Comparison of ENCODE assay signal across 17 cellular contexts in genomic region chr7:144820557-144820956, GRCh38. TPM values are rescaled to one million over a fixed set of nuclear protein-coding genes. Genes with fewer than 3 reads are reported as not detected.
DNase-seq lines count a peak whose midpoint lies in the region; ATAC-seq and TF ChIP-seq lines count a peak whose summit lies in the region.
"Had no signal": no experiment of that assay in that cellular context is flagged by ENCODE, and none has a peak within 500 bp of the region (broad histone marks: within the 10 kb centered on the region; RNA-seq: fewer than 3 reads in every experiment).

No MANE protein-coding gene starts in this region.

- H3K4me3 Mint-ChIP-seq in activated CD4-positive, alpha-beta T cell treated with anti-CD3 and anti-CD28 coated beads, Interleukin-2, amount 10 ng/mL, durations not matched to agents 24 days and 14 days = peak overlapping the region; percentile 46
- peak overlapping the region; percentile 9 for H3K4me3 Mint-ChIP-seq in activated T-helper 1 cell treated with anti-CD3 and anti-CD28 coated beads, Interleukin-12 subunit alpha, Interleukin-12 subunit beta, Interleukin-2, Interleukin-4 antibody, amounts not matched to agents 30 ng/mL and 10 ng/mL and 1 ng/mL, durations not matched to agents 14 hours and 24 hours and 36 hours

- no peak overlapping the region for H3K4me2 ChIP-seq in neural cell (ENCODE audit: low read length)
- H3K4me2 ChIP-seq: BLaER1 treated with 17β-estradiol and CSF1 and Interleukin-3, amounts not matched to agents 10 nM and 100 nM had no signal

- no peaks in the 10 kb centered on the region for H3K27me3 Mint-ChIP-seq in activated CD4-positive, alpha-beta T cell treated with anti-CD3 and anti-CD28 coated beads, Interleukin-2, amount 10 ng/mL, durations not matched to agents 24 days and 14 days
- H3K27me3 Mint-ChIP-seq in activated T-helper 1 cell treated with anti-CD3 and anti-CD28 coated beads, Interleukin-12 subunit alpha, Interleukin-12 subunit beta, Interleukin-2, Interleukin-4 antibody, amounts not matched to agents 30 ng/mL and 10 ng/mL and 1 ng/mL, durations not matched to agents 14 hours and 24 hours and 36 hours (ENCODE audit: insufficient read depth) = no peaks in the 10 kb centered on the region
- H3K27me3 Mint-ChIP-seq: IgD-negative memory B cell had no signal

- no peak for TF ChIP-seq CTCF in neural cell (IDR thresholded peaks at IDR 0.05; ENCODE audit: poor library complexity, severe bottlenecking)

- intact Hi-C loops in activated CD4-positive, alpha-beta T cell treated with anti-CD3 and anti-CD28 coated beads, Interleukin-2, amount 10 ng/mL, durations not matched to agents 24 days and 14 days (cut with micrococcal nuclease) = no loop called here
- intact Hi-C loops in activated T-helper 1 cell treated with anti-CD3 and anti-CD28 coated beads, Interleukin-12 subunit alpha, Interleukin-12 subunit beta, Interleukin-2, Interleukin-4 antibody, amounts not matched to agents 30 ng/mL and 10 ng/mL and 1 ng/mL, durations not matched to agents 14 hours and 24 hours and 36 hours (cut with micrococcal nuclease) = loop anchor here (5.0 kb wide), 1 partner anchor 918 kb away; the partner anchor contains the start of gene TCAF1

- no peak overlapping the region for H3K9ac ChIP-seq in neural cell (ENCODE audit: low read length)
- H3K9ac ChIP-seq: BLaER1 treated with 17β-estradiol and CSF1 and Interleukin-3, amounts not matched to agents 10 nM and 100 nM had no signal

- peak; percentile 17 for ATAC-seq in GM21723 (IDR thresholded peaks at IDR 0.05; ENCODE audit: unreplicated experiment)
- ATAC-seq in HG03039 (IDR thresholded peaks at IDR 0.05; ENCODE audit: unreplicated experiment) = no peak
- no peak for ATAC-seq in HG02970 (IDR thresholded peaks at IDR 0.05; ENCODE audit: low FRiP score, unreplicated experiment)

- no peak for TF ChIP-seq RAD21 in neural cell (conservative IDR thresholded peaks at IDR 0.05)

- no peaks in the 10 kb centered on the region for H4K20me1 ChIP-seq in neural cell (ENCODE audit: insufficient read depth)

- H3K27ac ChIP-seq in neural cell (ENCODE audit: low read length) = peak overlapping the region; percentile 35
- H3K27ac ChIP-seq: BLaER1 treated with 17β-estradiol and CSF1 and Interleukin-3, amounts not matched to agents 10 nM and 100 nM; SJSA1 had no signal

- H3K4me3 ChIP-seq in neural cell (ENCODE audit: low read length) = no peak overlapping the region
- H3K4me3 ChIP-seq: BLaER1 treated with 17β-estradiol and CSF1 and Interleukin-3, amounts not matched to agents 10 nM and 100 nM; SJSA1 had no signal

- no peaks in the 10 kb centered on the region for H3K79me2 ChIP-seq in neural cell (replicated peaks; ENCODE audit: insufficient read depth, low read length)

- no peaks in the 10 kb centered on the region for H3K9me2 ChIP-seq in neural cell (ENCODE audit: insufficient read depth, low read length)

- no peaks in the 10 kb centered on the region for H3K27me3 ChIP-seq in neural cell (ENCODE audit: insufficient read depth, low read depth, low read length)
- H3K27me3 ChIP-seq: BLaER1 treated with 17β-estradiol and CSF1 and Interleukin-3, amounts not matched to agents 10 nM and 100 nM; SJSA1 had no signal

- no peaks in the 10 kb centered on the region for H3K36me3 ChIP-seq in neural cell (ENCODE audit: insufficient read depth, low read length)
- H3K36me3 ChIP-seq: SJSA1 had no signal

- TF ChIP-seq EP300 in neural cell (conservative IDR thresholded peaks at IDR 0.05; ENCODE audit: poor library complexity, severe bottlenecking) = no peak

- H3K36me3 Mint-ChIP-seq in activated CD4-positive, alpha-beta T cell treated with anti-CD3 and anti-CD28 coated beads, Interleukin-2, amount 10 ng/mL, durations not matched to agents 24 days and 14 days (ENCODE audit: low read depth) = peaks cover 8% of the 10 kb centered on the region
- H3K36me3 Mint-ChIP-seq in activated T-helper 1 cell treated with anti-CD3 and anti-CD28 coated beads, Interleukin-12 subunit alpha, Interleukin-12 subunit beta, Interleukin-2, Interleukin-4 antibody, amounts not matched to agents 30 ng/mL and 10 ng/mL and 1 ng/mL, durations not matched to agents 14 hours and 24 hours and 36 hours (ENCODE audit: low read depth) = peaks cover 19% of the 10 kb centered on the region

- peak; percentile 69 for DNase-seq in activated CD4-positive, alpha-beta T cell treated with anti-CD3 and anti-CD28 coated beads, Interleukin-2, amount 10 ng/mL, durations not matched to agents 24 days and 14 days
- DNase-seq in activated CD4-positive, alpha-beta T cell treated with anti-CD3 and anti-CD28 coated beads for 48 hours = no peak
- DNase-seq in activated T-helper 1 cell treated with anti-CD3 and anti-CD28 coated beads, Interleukin-12 subunit alpha, Interleukin-12 subunit beta, Interleukin-2, Interleukin-4 antibody, amounts not matched to agents 30 ng/mL and 10 ng/mL and 1 ng/mL, durations not matched to agents 14 hours and 24 hours and 36 hours (ENCODE audit: low spot score) = no peak
- DNase-seq in SKM-1 treated with dmso at 0.1 percent for 144 hours (lab: John Stamatoyannopoulos, UW; ENCODE audit: unreplicated experiment) = no peak
- DNase-seq: 8988T, activated gamma-delta T cell, glutamatergic neuron, H7, mammary epithelial cell, NCI-H2081 treated with DMSO at 0.1 percent for 48 hours had no signal

- H3K9me3 ChIP-seq in neural cell (ENCODE audit: low read length) = no peaks in the 10 kb centered on the region
- H3K9me3 ChIP-seq: BLaER1 treated with 17β-estradiol and CSF1 and Interleukin-3, amounts not matched to agents 10 nM and 100 nM; SJSA1 had no signal

- H2AFZ ChIP-seq in neural cell (ENCODE audit: low read depth, low read length) = no peak overlapping the region

- peak overlapping the region; percentile 81 for H3K27ac Mint-ChIP-seq in activated CD4-positive, alpha-beta T cell treated with anti-CD3 and anti-CD28 coated beads, Interleukin-2, amount 10 ng/mL, durations not matched to agents 24 days and 14 days
- peak overlapping the region; percentile 59 for H3K27ac Mint-ChIP-seq in activated T-helper 1 cell treated with anti-CD3 and anti-CD28 coated beads, Interleukin-12 subunit alpha, Interleukin-12 subunit beta, Interleukin-2, Interleukin-4 antibody, amounts not matched to agents 30 ng/mL and 10 ng/mL and 1 ng/mL, durations not matched to agents 14 hours and 24 hours and 36 hours

- peaks cover 59% of the 10 kb centered on the region for H3K4me1 Mint-ChIP-seq in activated CD4-positive, alpha-beta T cell treated with anti-CD3 and anti-CD28 coated beads, Interleukin-2, amount 10 ng/mL, durations not matched to agents 24 days and 14 days
- H3K4me1 Mint-ChIP-seq in activated T-helper 1 cell treated with anti-CD3 and anti-CD28 coated beads, Interleukin-12 subunit alpha, Interleukin-12 subunit beta, Interleukin-2, Interleukin-4 antibody, amounts not matched to agents 30 ng/mL and 10 ng/mL and 1 ng/mL, durations not matched to agents 14 hours and 24 hours and 36 hours (ENCODE audit: low read depth) = peaks cover 70% of the 10 kb centered on the region

- no peaks in the 10 kb centered on the region for H3K9me3 Mint-ChIP-seq in activated CD4-positive, alpha-beta T cell treated with anti-CD3 and anti-CD28 coated beads, Interleukin-2, amount 10 ng/mL, durations not matched to agents 24 days and 14 days
- no peaks in the 10 kb centered on the region for H3K9me3 Mint-ChIP-seq in activated T-helper 1 cell treated with anti-CD3 and anti-CD28 coated beads, Interleukin-12 subunit alpha, Interleukin-12 subunit beta, Interleukin-2, Interleukin-4 antibody, amounts not matched to agents 30 ng/mL and 10 ng/mL and 1 ng/mL, durations not matched to agents 14 hours and 24 hours and 36 hours
- H3K9me3 Mint-ChIP-seq: IgD-negative memory B cell had no signal

- H3F3A ChIP-seq in neural cell (ENCODE audit: insufficient read depth, low read length, poor library complexity, severe bottlenecking) = no peaks in the 10 kb centered on the region

TF ChIP-seq in neural cell, 6 proteins besides CTCF, POLR2A, EP300 and RAD21:
- TF ChIP-seq EZH2 (IDR thresholded peaks at IDR 0.05; ENCODE audit: borderline replicate concordance, insufficient read depth, low read length, poor library complexity, severe bottlenecking) = no peak
- TF ChIP-seq TAF1 (IDR thresholded peaks at IDR 0.05; ENCODE audit: low read depth) = no peak
- TF ChIP-seq SMC3 (conservative IDR thresholded peaks at IDR 0.05; ENCODE audit: poor library complexity) = no peak
- TF ChIP-seq MXI1 (conservative IDR thresholded peaks at IDR 0.05; ENCODE audit: poor library complexity, severe bottlenecking) = no peak
- no peak for TF ChIP-seq POLR2AphosphoS5 (IDR thresholded peaks at IDR 0.05)
- no peak for TF ChIP-seq REST (IDR thresholded peaks at IDR 0.05; ENCODE audit: borderline replicate concordance)

RNA-seq across cellular contexts. Expression of gene TPK1, which starts 15.3 kb away (rescaled TPM):
- 13.1 and 13.2 TPM in 2 replicates for total RNA-seq in activated CD4-positive, alpha-beta T cell treated with anti-CD3 and anti-CD28 coated beads, Interleukin-2, amount 10 ng/mL, durations not matched to agents 24 days and 14 days
- total RNA-seq in activated T-helper 1 cell treated with anti-CD3 and anti-CD28 coated beads, Interleukin-12 subunit alpha, Interleukin-12 subunit beta, Interleukin-2, Interleukin-4 antibody, amounts not matched to agents 30 ng/mL and 10 ng/mL and 1 ng/mL, durations not matched to agents 14 hours and 24 hours and 36 hours = 11.5 TPM in 2 replicates
- polyA plus RNA-seq in neural cell = 3.5 and 6.2 TPM in 2 replicates
- polyA minus RNA-seq in neural cell = 9.8 and 11.2 TPM in 2 replicates
